In genomic region chr10:123544986-123545385, GRCh38 we compare ENCODE assay signal across 28 cellular contexts.
"Had no signal": no experiment of that assay in that cellular context is flagged by ENCODE, and none has a peak within 500 bp of the region (broad histone marks: within the 10 kb centered on the region; RNA-seq: fewer than 3 reads in every experiment).

No MANE protein-coding gene starts in this region.

- ATAC-seq: natural killer cell; psoas muscle; right cardiac atrium; right lobe of liver; stimulated activated effector memory CD8-positive, alpha-beta T cell treated with anti-CD3 and anti-CD28 coated beads, Interleukin-12 subunit alpha, Interleukin-12 subunit beta, amount 100 ng/mL, for 72 hours; stimulated activated naive B cell treated with anti-CD40 and anti-IgM and Interleukin-4, amounts not matched to agents 10 μg/mL and 1 μg/mL and 100 μg/mL, for 72 hours; upper lobe of right lung had no signal

- H3K4me3 ChIP-seq: neural progenitor cell, ovary, psoas muscle, right lobe of liver, sigmoid colon, stomach, thoracic aorta, thyroid gland, tibial nerve, upper lobe of right lung, uterus had no signal

- H3K36me3 Mint-ChIP-seq: natural killer cell; neural progenitor cell; stimulated activated effector memory CD8-positive, alpha-beta T cell treated with anti-CD3 and anti-CD28 coated beads, Interleukin-12 subunit alpha, Interleukin-12 subunit beta, amount 100 ng/mL, for 72 hours had no signal

- H3K27me3 ChIP-seq: neural progenitor cell, ovary, right lobe of liver, thyroid gland, tibial nerve, upper lobe of right lung had no signal

- H3K27ac ChIP-seq: neural progenitor cell, ovary, parathyroid adenoma, psoas muscle, right lobe of liver, sigmoid colon, stomach, thoracic aorta, thyroid gland, tibial nerve, upper lobe of right lung, uterus had no signal

- H3K9ac ChIP-seq: neural progenitor cell, parathyroid adenoma had no signal

- H3K4me2 ChIP-seq: neural progenitor cell had no signal

- H3K36me3 ChIP-seq: ovary, right lobe of liver, sigmoid colon, stomach, thoracic aorta, thyroid gland, tibial nerve, upper lobe of right lung, uterus had no signal

- H3K4me1 ChIP-seq: parathyroid adenoma, psoas muscle, right lobe of liver, sigmoid colon, stomach, thyroid gland, tibial nerve, upper lobe of right lung, uterus had no signal

- H2AFZ ChIP-seq: neural progenitor cell, parathyroid adenoma had no signal

- H3K4me1 Mint-ChIP-seq: natural killer cell; nephron; stimulated activated effector memory CD8-positive, alpha-beta T cell treated with anti-CD3 and anti-CD28 coated beads, Interleukin-12 subunit alpha, Interleukin-12 subunit beta, amount 100 ng/mL, for 72 hours had no signal

- H3K27ac Mint-ChIP-seq: natural killer cell; nephron; neural progenitor cell; progenitor cell of endocrine pancreas; stimulated activated effector memory CD8-positive, alpha-beta T cell treated with anti-CD3 and anti-CD28 coated beads, Interleukin-12 subunit alpha, Interleukin-12 subunit beta, amount 100 ng/mL, for 72 hours; stimulated activated naive B cell treated with anti-CD40 and anti-IgM and Interleukin-4, amounts not matched to agents 10 μg/mL and 1 μg/mL and 100 μg/mL, for 72 hours; stimulated activated naive CD8-positive, alpha-beta T cell treated with anti-CD3 and anti-CD28 coated beads, Interleukin-15, Interleukin-2, amounts not matched to agents 100 ng/mL and 50 ng/mL, for 24 hours had no signal

- H3K4me3 Mint-ChIP-seq: natural killer cell; nephron; neural progenitor cell; stimulated activated effector memory CD8-positive, alpha-beta T cell treated with anti-CD3 and anti-CD28 coated beads, Interleukin-12 subunit alpha, Interleukin-12 subunit beta, amount 100 ng/mL, for 72 hours; stimulated activated naive B cell treated with anti-CD40 and anti-IgM and Interleukin-4, amounts not matched to agents 10 μg/mL and 1 μg/mL and 100 μg/mL, for 72 hours; stimulated activated naive CD8-positive, alpha-beta T cell treated with anti-CD3 and anti-CD28 coated beads, Interleukin-15, Interleukin-2, amounts not matched to agents 100 ng/mL and 50 ng/mL, for 24 hours had no signal

- H3K79me2 ChIP-seq: parathyroid adenoma had no signal

- H3K9me3 ChIP-seq: ovary, psoas muscle, sigmoid colon, thyroid gland, upper lobe of right lung had no signal

- DNase-seq: natural killer cell; occipital lobe; ovary; posterior cingulate gyrus; psoas muscle; right cardiac atrium; right lobe of liver; sigmoid colon; small intestine; stimulated activated CD4-positive, alpha-beta T cell treated with anti-CD3 and anti-CD28 coated beads, Interleukin-15, amount 100 ng/mL, for 24 hours; stimulated activated CD4-positive, alpha-beta T cell treated with anti-CD3 and anti-CD28 coated beads, Interleukin-2, amount 100 ng/mL, for 24 hours; stimulated activated CD4-positive, alpha-beta T cell treated with anti-CD3 and anti-CD28 coated beads, Interleukin-2, amount 100 ng/mL, for 48 hours; stimulated activated CD4-positive, alpha-beta T cell treated with anti-CD3 and anti-CD28 coated beads, Interleukin-4, amount 100 ng/mL, for 24 hours; stimulated activated naive B cell treated with anti-CD40 and anti-IgM and Interleukin-4, amounts not matched to agents 10 μg/mL and 1 μg/mL and 100 μg/mL, for 72 hours; stimulated activated naive CD4-positive, alpha-beta T cell treated with Interleukin-2 at 50 U/mL for 16 hours; stomach; thyroid gland; trophoblast cell; upper lobe of right lung; uterus had no signal
